ENCODE assay signal across 1 cellular context in the genomic region with DNA sequence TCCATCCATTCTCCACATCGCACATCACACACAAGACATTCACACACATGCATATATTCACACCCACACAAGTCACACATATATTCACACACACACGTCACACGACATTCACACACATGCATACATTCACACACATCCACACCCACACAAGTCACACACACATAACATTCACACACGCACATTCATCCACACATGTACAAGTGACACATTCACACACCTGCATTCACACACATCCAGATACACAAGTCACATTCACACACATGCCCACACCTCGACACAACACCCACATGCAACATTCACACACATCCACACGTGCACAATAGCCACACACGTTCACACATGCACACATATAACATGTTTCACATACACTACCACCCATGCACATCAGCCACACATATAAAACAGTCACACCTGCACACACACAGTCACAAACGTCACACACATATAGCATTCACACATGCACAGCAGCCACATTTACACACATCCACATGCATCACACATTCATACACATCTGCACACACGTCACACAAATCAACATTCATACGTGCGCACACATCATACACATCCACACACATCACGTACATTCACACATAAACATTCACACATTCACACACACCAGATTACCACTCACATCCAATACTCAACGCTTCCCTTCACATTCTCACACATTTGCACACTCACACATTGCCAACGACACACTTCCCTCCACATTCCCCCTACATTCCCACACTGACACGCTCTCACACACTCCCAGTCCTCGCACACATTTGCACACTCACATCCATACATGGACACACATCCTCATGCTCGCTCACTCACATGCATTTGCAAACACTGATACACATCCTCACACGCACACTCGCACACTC.
TF ChIP-seq lines count a peak whose summit lies in the region.

No MANE protein-coding gene starts in this region.

TF ChIP-seq in SK-N-SH treated with all-trans-retinoic acid at 6 μM for 48 hours, 23 proteins besides CTCF, POLR2A, EP300 and RAD21 (continued from another document):
- TF ChIP-seq, protein P1, sequence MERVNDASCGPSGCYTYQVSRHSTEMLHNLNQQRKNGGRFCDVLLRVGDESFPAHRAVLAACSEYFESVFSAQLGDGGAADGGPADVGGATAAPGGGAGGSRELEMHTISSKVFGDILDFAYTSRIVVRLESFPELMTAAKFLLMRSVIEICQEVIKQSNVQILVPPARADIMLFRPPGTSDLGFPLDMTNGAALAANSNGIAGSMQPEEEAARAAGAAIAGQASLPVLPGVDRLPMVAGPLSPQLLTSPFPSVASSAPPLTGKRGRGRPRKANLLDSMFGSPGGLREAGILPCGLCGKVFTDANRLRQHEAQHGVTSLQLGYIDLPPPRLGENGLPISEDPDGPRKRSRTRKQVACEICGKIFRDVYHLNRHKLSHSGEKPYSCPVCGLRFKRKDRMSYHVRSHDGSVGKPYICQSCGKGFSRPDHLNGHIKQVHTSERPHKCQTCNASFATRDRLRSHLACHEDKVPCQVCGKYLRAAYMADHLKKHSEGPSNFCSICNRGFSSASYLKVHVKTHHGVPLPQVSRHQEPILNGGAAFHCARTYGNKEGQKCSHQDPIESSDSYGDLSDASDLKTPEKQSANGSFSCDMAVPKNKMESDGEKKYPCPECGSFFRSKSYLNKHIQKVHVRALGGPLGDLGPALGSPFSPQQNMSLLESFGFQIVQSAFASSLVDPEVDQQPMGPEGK (CRISPR knock-in tag; IDR thresholded peaks at IDR 0.05; ENCODE audit: borderline replicate concordance): no peak
- TF ChIP-seq POU6F1 (CRISPR knock-in tag; IDR thresholded peaks at IDR 0.05; ENCODE audit: borderline replicate concordance, low read depth): no peak
- TF ChIP-seq PPARA (CRISPR knock-in tag; IDR thresholded peaks at IDR 0.05; ENCODE audit: borderline replicate concordance): no peak
- no peak for TF ChIP-seq OSR1 (CRISPR knock-in tag; IDR thresholded peaks at IDR 0.05)
- TF ChIP-seq, protein P2, sequence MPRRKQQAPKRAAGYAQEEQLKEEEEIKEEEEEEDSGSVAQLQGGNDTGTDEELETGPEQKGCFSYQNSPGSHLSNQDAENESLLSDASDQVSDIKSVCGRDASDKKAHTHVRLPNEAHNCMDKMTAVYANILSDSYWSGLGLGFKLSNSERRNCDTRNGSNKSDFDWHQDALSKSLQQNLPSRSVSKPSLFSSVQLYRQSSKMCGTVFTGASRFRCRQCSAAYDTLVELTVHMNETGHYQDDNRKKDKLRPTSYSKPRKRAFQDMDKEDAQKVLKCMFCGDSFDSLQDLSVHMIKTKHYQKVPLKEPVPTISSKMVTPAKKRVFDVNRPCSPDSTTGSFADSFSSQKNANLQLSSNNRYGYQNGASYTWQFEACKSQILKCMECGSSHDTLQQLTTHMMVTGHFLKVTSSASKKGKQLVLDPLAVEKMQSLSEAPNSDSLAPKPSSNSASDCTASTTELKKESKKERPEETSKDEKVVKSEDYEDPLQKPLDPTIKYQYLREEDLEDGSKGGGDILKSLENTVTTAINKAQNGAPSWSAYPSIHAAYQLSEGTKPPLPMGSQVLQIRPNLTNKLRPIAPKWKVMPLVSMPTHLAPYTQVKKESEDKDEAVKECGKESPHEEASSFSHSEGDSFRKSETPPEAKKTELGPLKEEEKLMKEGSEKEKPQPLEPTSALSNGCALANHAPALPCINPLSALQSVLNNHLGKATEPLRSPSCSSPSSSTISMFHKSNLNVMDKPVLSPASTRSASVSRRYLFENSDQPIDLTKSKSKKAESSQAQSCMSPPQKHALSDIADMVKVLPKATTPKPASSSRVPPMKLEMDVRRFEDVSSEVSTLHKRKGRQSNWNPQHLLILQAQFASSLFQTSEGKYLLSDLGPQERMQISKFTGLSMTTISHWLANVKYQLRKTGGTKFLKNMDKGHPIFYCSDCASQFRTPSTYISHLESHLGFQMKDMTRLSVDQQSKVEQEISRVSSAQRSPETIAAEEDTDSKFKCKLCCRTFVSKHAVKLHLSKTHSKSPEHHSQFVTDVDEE (CRISPR knock-in tag; IDR thresholded peaks at IDR 0.05): no peak
- no peak for TF ChIP-seq CSDC2 (CRISPR knock-in tag; IDR thresholded peaks at IDR 0.05)
- TF ChIP-seq, protein P3, sequence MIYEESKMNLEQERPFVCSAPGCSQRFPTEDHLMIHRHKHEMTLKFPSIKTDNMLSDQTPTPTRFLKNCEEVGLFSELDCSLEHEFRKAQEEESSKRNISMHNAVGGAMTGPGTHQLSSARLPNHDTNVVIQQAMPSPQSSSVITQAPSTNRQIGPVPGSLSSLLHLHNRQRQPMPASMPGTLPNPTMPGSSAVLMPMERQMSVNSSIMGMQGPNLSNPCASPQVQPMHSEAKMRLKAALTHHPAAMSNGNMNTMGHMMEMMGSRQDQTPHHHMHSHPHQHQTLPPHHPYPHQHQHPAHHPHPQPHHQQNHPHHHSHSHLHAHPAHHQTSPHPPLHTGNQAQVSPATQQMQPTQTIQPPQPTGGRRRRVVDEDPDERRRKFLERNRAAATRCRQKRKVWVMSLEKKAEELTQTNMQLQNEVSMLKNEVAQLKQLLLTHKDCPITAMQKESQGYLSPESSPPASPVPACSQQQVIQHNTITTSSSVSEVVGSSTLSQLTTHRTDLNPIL (CRISPR knock-in tag; IDR thresholded peaks at IDR 0.05; ENCODE audit: low read depth): no peak
- TF ChIP-seq, protein P4, sequence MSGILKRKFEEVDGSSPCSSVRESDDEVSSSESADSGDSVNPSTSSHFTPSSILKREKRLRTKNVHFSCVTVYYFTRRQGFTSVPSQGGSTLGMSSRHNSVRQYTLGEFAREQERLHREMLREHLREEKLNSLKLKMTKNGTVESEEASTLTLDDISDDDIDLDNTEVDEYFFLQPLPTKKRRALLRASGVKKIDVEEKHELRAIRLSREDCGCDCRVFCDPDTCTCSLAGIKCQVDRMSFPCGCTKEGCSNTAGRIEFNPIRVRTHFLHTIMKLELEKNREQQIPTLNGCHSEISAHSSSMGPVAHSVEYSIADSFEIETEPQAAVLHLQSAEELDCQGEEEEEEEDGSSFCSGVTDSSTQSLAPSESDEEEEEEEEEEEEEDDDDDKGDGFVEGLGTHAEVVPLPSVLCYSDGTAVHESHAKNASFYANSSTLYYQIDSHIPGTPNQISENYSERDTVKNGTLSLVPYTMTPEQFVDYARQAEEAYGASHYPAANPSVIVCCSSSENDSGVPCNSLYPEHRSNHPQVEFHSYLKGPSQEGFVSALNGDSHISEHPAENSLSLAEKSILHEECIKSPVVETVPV (CRISPR knock-in tag; IDR thresholded peaks at IDR 0.05): no peak
- TF ChIP-seq TCF4 (CRISPR knock-in tag; IDR thresholded peaks at IDR 0.05; ENCODE audit: borderline replicate concordance): no peak
- TF ChIP-seq ZFP30 (CRISPR knock-in tag; IDR thresholded peaks at IDR 0.05): no peak
- TF ChIP-seq TOX (CRISPR knock-in tag; IDR thresholded peaks at IDR 0.05; ENCODE audit: borderline replicate concordance): no peak
- TF ChIP-seq BACH2 (CRISPR knock-in tag; IDR thresholded peaks at IDR 0.05; ENCODE audit: borderline replicate concordance): no peak
